ENCODE assay signal across 8 cellular contexts in the genomic region with DNA sequence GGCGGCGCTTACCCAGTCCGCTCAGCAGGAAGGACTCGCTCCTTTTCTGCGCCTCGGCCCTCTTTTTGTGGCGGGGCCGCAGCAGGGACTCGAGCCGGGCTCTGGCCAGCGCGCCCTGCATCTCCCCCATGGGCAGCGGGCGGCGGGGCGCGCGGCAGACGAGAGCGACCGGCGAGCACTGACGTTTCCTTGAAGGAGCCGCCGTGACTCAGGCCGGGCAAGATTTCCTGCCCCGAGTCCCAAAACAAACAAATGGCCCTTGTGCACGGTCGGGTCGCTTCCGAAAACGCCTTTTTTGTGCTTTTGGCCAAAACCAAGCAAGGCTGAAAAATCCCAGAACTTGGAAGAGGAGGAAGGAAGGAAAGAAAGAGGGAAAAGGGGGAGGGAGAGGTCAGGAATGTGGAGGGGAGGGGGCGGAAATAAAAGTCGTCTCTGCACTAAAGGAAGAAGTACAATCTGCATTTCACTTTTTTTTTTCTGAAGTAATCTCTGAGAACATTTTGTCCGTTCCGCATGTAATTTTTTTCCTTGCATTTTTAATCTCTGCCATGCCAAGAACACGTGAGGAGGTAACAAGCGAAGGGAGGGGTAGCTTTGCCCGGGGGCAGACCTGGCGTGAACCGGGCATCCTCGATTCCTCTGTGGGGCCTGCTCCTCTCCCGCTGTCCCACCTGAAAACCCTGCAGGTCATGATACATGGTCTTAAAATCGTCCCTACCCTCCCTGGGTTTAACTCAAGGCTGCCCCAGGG.
DNase-seq lines count a peak whose midpoint lies in the region; ATAC-seq and TF ChIP-seq lines count a peak whose summit lies in the region.

No MANE protein-coding gene starts in this region.

- no peaks in the 10 kb centered on the region for H3K9me3 ChIP-seq in left lung

- no peak for TF ChIP-seq CTCF in left lung (IDR thresholded peaks at IDR 0.05)

- H3K27ac ChIP-seq in cingulate gyrus (ENCODE audit: low read depth, low read length) (peak overlapping the region; percentile 96), left lung (peak overlapping the region; percentile 99 to 100)

- peaks cover 0 to 32% of the 10 kb centered on the region in 2 donors for H3K36me3 ChIP-seq in left lung

- H3K4me1 ChIP-seq in left lung, result peaks cover 0 to 62% of the 10 kb centered on the region in 2 donors

- peak overlapping the region; percentile 69 to 76 for H3K4me3 ChIP-seq in left lung

- in situ Hi-C loops in ACHN (cut with HindIII; ENCODE audit: low pct_ligation_motif_present, low pct_unique_long_range_greater_than_20kb, low sequenced_read_pairs), result no loop called here

- ATAC-seq in GM19023 (IDR thresholded peaks at IDR 0.05; ENCODE audit: unreplicated experiment) (peak; percentile 23), HG03521 (IDR thresholded peaks at IDR 0.05; ENCODE audit: unreplicated experiment) (peak; percentile 13), left lung (peak; percentile 55)

- intact Hi-C loops in left lung (cut with DNase I), result loop anchor here in 1 of 2 donors (5.0 to 10.0 kb wide), 3 partner anchors 339 to 552 kb away; no protein-coding TSS in a partner anchor

- no peaks in the 10 kb centered on the region for H3K27me3 ChIP-seq in left lung

- peak; percentile 67 for DNase-seq in ACHN
- peak; percentile 52 for DNase-seq in T1000 (lab: John Stamatoyannopoulos, UW)
- peak; percentile 74 to 94 for DNase-seq in left lung
- DNase-seq in stimulated activated CD4-positive, alpha-beta T cell treated with anti-CD3 and anti-CD28 coated beads, Interleukin-2, amount 100 ng/mL, for 48 hours, result peak; percentile 31 to 39
- DNase-seq in NCI-H2081 treated with DMSO at 0.1 percent for 48 hours (lab: John Stamatoyannopoulos, UW), result no peak
